Comparison of ENCODE assay signal across 22 cellular contexts in genomic region chr3:151798476-151798875, GRCh38. TPM values are rescaled to one million over a fixed set of nuclear protein-coding genes. Genes with fewer than 3 reads are reported as not detected.
"Had no signal": no experiment of that assay in that cellular context is flagged by ENCODE, and none has a peak within 500 bp of the region (broad histone marks: within the 10 kb centered on the region; RNA-seq: fewer than 3 reads in every experiment).

No MANE protein-coding gene starts in this region.

- H3K9me3 Mint-ChIP-seq: activated T-helper 17 cell treated with anti-CD3 and anti-CD28 coated beads, Interleukin-2, amount 50 U/mL, for 72 hours; neural crest cell; stimulated activated effector memory CD8-positive, alpha-beta T cell treated with anti-CD3 and anti-CD28 coated beads, Interleukin-12 subunit alpha, Interleukin-12 subunit beta, amount 100 ng/mL, for 72 hours had no signal

- H3K9me3 ChIP-seq: ascending aorta, colonic mucosa, lower lobe of right lung, prostate gland, right lobe of liver, thoracic aorta, upper lobe of right lung had no signal

- H3K27me3 ChIP-seq: ascending aorta, colonic mucosa, right lobe of liver, upper lobe of right lung had no signal

- H3K4me1 ChIP-seq: ascending aorta, colonic mucosa, lower lobe of right lung, prostate gland, upper lobe of right lung had no signal

- H3K4me3 Mint-ChIP-seq: activated T-helper 17 cell treated with anti-CD3 and anti-CD28 coated beads, Interleukin-2, amount 50 U/mL, for 72 hours; mesothelial cell of epicardium; neural crest cell; stimulated activated effector memory CD8-positive, alpha-beta T cell treated with anti-CD3 and anti-CD28 coated beads, Interleukin-12 subunit alpha, Interleukin-12 subunit beta, amount 100 ng/mL, for 72 hours had no signal

- H3K4me3 ChIP-seq: ascending aorta, colonic mucosa, lower lobe of right lung, prostate gland, right lobe of liver, thoracic aorta, upper lobe of right lung had no signal

- ATAC-seq: activated CD4-positive, CD25-positive, alpha-beta regulatory T cell treated with anti-CD3 and anti-CD28 coated beads, Interleukin-2, amount 50 U/mL, for 24 hours; activated T-helper 17 cell treated with anti-CD3 and anti-CD28 coated beads, Interleukin-2, amount 50 U/mL, for 72 hours; esophagus mucosa; left colon; lower lobe of right lung; right lobe of liver; stimulated activated effector memory CD8-positive, alpha-beta T cell treated with anti-CD3 and anti-CD28 coated beads, Interleukin-12 subunit alpha, Interleukin-12 subunit beta, amount 100 ng/mL, for 72 hours; upper lobe of right lung had no signal

- H3K27ac ChIP-seq: ascending aorta, colonic mucosa, lower lobe of right lung, prostate gland, right lobe of liver, thoracic aorta, upper lobe of right lung had no signal

- H3K36me3 ChIP-seq: ascending aorta, colonic mucosa, lower lobe of right lung, prostate gland, right lobe of liver, thoracic aorta, upper lobe of right lung had no signal

- H3K4me1 Mint-ChIP-seq: activated T-helper 17 cell treated with anti-CD3 and anti-CD28 coated beads, Interleukin-2, amount 50 U/mL, for 72 hours; stimulated activated effector memory CD8-positive, alpha-beta T cell treated with anti-CD3 and anti-CD28 coated beads, Interleukin-12 subunit alpha, Interleukin-12 subunit beta, amount 100 ng/mL, for 72 hours had no signal

- H3K36me3 Mint-ChIP-seq: mesothelial cell of epicardium; stimulated activated effector memory CD8-positive, alpha-beta T cell treated with anti-CD3 and anti-CD28 coated beads, Interleukin-12 subunit alpha, Interleukin-12 subunit beta, amount 100 ng/mL, for 72 hours had no signal

- DNase-seq: activated CD4-positive, alpha-beta T cell treated with anti-CD3 and anti-CD28 coated beads, Interleukin-2, amount 50 U/mL, for 4 hours; activated naive CD4-positive, alpha-beta T cell treated with Interleukin-2 at 50 U/mL for 16 hours; activated T-cell treated with anti-CD3 and anti-CD28 coated beads for 4 hours; colonic mucosa; foreskin fibroblast; left colon; lower lobe of right lung; right lobe of liver; stimulated activated CD4-positive, alpha-beta T cell treated with anti-CD3 and anti-CD28 coated beads, Interleukin-12 subunit alpha, Interleukin-12 subunit beta, amount 100 ng/mL, for 4 hours; upper lobe of right lung had no signal

RNA-seq across cellular contexts. Expression of gene AADAC, which starts 15.4 kb away (rescaled TPM):
- total RNA-seq: activated T-helper 17 cell treated with anti-CD3 and anti-CD28 coated beads, Interleukin-2, amount 50 U/mL, for 72 hours; cardiac septum; left colon; mesothelial cell of epicardium; myocyte; neural crest cell; osteoblast; prostate gland; thoracic aorta had no signal
